In the genomic region with DNA sequence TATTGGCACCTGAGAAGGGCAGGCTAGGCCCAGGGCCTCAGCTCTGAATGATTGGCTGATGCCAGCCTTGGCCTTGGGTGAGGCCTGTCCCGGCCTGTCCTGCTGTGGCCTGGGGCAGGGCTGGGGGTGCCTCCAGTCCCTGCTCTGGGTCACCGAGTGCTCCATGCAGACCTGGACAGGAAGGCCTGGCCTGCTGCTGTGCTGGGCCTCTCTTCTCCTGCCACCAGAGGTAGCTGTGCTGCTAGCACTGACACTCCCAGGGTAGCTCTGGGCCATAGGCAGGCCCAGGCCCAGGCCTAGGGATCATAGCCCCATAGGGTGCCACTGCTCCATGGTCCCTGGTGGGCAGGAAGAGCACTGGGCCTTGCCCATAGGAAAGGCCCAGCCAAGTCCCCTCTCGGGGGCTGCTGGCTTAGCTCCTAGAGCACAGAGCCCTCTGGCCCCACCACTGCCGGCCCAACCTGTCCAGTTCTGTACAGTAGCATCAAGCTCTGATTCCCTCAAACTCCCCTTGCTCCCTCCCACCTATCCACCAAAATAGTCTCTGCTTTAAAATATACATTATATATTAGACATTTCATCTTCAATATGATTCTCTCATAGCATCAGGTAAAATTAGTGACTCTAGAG, we compare ENCODE assay signal across 8 cellular contexts. TPM values are rescaled to one million over a fixed set of nuclear protein-coding genes. Genes with fewer than 3 reads are reported as not detected.
DNase-seq lines count a peak whose midpoint lies in the region; ATAC-seq, FAIRE-seq and TF ChIP-seq lines count a peak whose summit lies in the region.

No MANE protein-coding gene starts in this region.

- H3K4me3 ChIP-seq in A673 (ENCODE audit: low read depth, low read length, poor library complexity, severe bottlenecking): no peak overlapping the region
- H3K4me3 ChIP-seq in GM12875 (ENCODE audit: low read depth, low read length): no peak overlapping the region
- H3K4me3 ChIP-seq in OCI-LY7 (ENCODE audit: low read depth, low read length, poor library complexity, severe bottlenecking): no peak overlapping the region
- H3K4me3 ChIP-seq in endothelial cell of umbilical vein (replicated peaks in 1 of 3; ENCODE audit: insufficient read depth in 1 of 3, low read depth in 1 of 3, low read length in 3 of 3): no peak overlapping the region
- no peak overlapping the region for H3K4me3 ChIP-seq in neural cell (ENCODE audit: low read length)

- intact Hi-C loops in A673 (cut with micrococcal nuclease; ENCODE audit: unreplicated experiment): no loop called here
- intact Hi-C loops in OCI-LY7 (cut with micrococcal nuclease; ENCODE audit: unreplicated experiment): loop anchor here (2.0 kb wide), 1 partner anchor 140 kb away; no protein-coding TSS in a partner anchor
- intact Hi-C loops in endothelial cell of umbilical vein (cut with micrococcal nuclease): loop anchor here (1.0 to 10.0 kb wide), 2 partner anchors 140 to 284 kb away; no protein-coding TSS in a partner anchor

- no peak overlapping the region for H3K4me2 ChIP-seq in OCI-LY7 (ENCODE audit: low read length)
- no peak overlapping the region for H3K4me2 ChIP-seq in endothelial cell of umbilical vein (ENCODE audit: insufficient read depth, low read length)
- no peak overlapping the region for H3K4me2 ChIP-seq in neural cell (ENCODE audit: low read length)

- peak; percentile 50 for TF ChIP-seq RAD21 in neural cell (conservative IDR thresholded peaks at IDR 0.05)

- DNase-seq in A673 (ENCODE audit: low spot score): peak; percentile 36
- DNase-seq in OCI-LY7 (ENCODE audit: low spot score): no peak
- peak; percentile 48 for DNase-seq in endothelial cell of umbilical vein (ENCODE audit: low read depth, low spot score)
- no peak for DNase-seq in H54 (ENCODE audit: insufficient read length, low spot score)
- no peak for DNase-seq in anterior cingulate cortex (lab: John Stamatoyannopoulos, UW)

- no peak for ATAC-seq in GM19467 (IDR thresholded peaks at IDR 0.05; ENCODE audit: unreplicated experiment)

- TF ChIP-seq EP300 in neural cell (conservative IDR thresholded peaks at IDR 0.05; ENCODE audit: poor library complexity, severe bottlenecking): no peak

- H3K79me2 ChIP-seq in OCI-LY7 (ENCODE audit: insufficient read depth, low read depth, low read length): no peaks in the 10 kb centered on the region
- no peaks in the 10 kb centered on the region for H3K79me2 ChIP-seq in endothelial cell of umbilical vein (ENCODE audit: control insufficient read depth, insufficient read depth, low read length)
- H3K79me2 ChIP-seq in neural cell (replicated peaks; ENCODE audit: insufficient read depth, low read length): no peaks in the 10 kb centered on the region

- no peak overlapping the region for H3K9ac ChIP-seq in endothelial cell of umbilical vein (replicated peaks; ENCODE audit: extremely low read depth, insufficient read depth, low read length)
- no peak overlapping the region for H3K9ac ChIP-seq in neural cell (ENCODE audit: low read length)

- BruUV-seq in A673 (replicated peaks; lab: Mats Ljungman, UMichigan): no TSS peak
- BruUV-seq in OCI-LY7 (replicated peaks; lab: Mats Ljungman, UMichigan): no TSS peak
- BruUV-seq in endothelial cell of umbilical vein (replicated peaks; lab: Mats Ljungman, UMichigan): no TSS peak

- H3K9me3 ChIP-seq in A673 (ENCODE audit: low read depth, low read length, poor library complexity, severe bottlenecking) (no peaks in the 10 kb centered on the region), OCI-LY7 (ENCODE audit: low read length) (0 out of 2 replicates have a peak, but pooled peaks cover 10% of the 10 kb centered on the region), endothelial cell of umbilical vein (replicated peaks; ENCODE audit: control insufficient read depth, insufficient read depth, low read length) (no peaks in the 10 kb centered on the region), neural cell (ENCODE audit: low read length) (no peaks in the 10 kb centered on the region)

- POLR2A ChIA-PET in A673 (lab: Charles Lee; ENCODE audit: low non-redundant PET) (no interaction called here), OCI-LY7 (lab: Charles Lee) (no interaction called here), endothelial cell of umbilical vein (lab: Charles Lee) (no interaction called here)

- H2AFZ ChIP-seq in OCI-LY7 (ENCODE audit: low read length): no peak overlapping the region
- no peak overlapping the region for H2AFZ ChIP-seq in endothelial cell of umbilical vein (ENCODE audit: low read depth, low read length)
- H2AFZ ChIP-seq in neural cell (ENCODE audit: low read depth, low read length): no peak overlapping the region

- FAIRE-seq in endothelial cell of umbilical vein (lab: Jason Lieb, UNC) (no peak), H54 (lab: Jason Lieb, UNC) (no peak)

- TF ChIP-seq CTCF in A673 (conservative IDR thresholded peaks at IDR 0.05; ENCODE audit: low read depth, low read length) (peak; percentile 48), GM12875 (IDR thresholded peaks at IDR 0.05; ENCODE audit: borderline replicate concordance, insufficient read depth, low read depth, low read length) (peak; percentile 56), OCI-LY7 (conservative IDR thresholded peaks at IDR 0.05; ENCODE audit: low read length) (peak; percentile 46; the same call in 1 of the 2 replicates), endothelial cell of umbilical vein (IDR thresholded peaks at IDR 0.05; ENCODE audit: extremely low read depth in 1 of 2, insufficient read depth in 1 of 2, low read depth in 1 of 2, low read length in 2 of 2) (peak; percentile 47 to 87), neural cell (IDR thresholded peaks at IDR 0.05; ENCODE audit: poor library complexity, severe bottlenecking) (peak; percentile 43)

- H3F3A ChIP-seq in neural cell (ENCODE audit: insufficient read depth, low read length, poor library complexity, severe bottlenecking): no peaks in the 10 kb centered on the region

- no peaks in the 10 kb centered on the region for H3K4me1 ChIP-seq in A673 (ENCODE audit: insufficient read depth, low read length, poor library complexity, severe bottlenecking)
- H3K4me1 ChIP-seq in OCI-LY7 (ENCODE audit: insufficient read depth, low read length, poor library complexity, severe bottlenecking): no peaks in the 10 kb centered on the region
- H3K4me1 ChIP-seq in endothelial cell of umbilical vein (ENCODE audit: control insufficient read depth, extremely low read depth, insufficient read depth, low read length): no peaks in the 10 kb centered on the region

- H3K27ac ChIP-seq in A673 (ENCODE audit: low read depth, low read length, poor library complexity, severe bottlenecking): no peak overlapping the region
- H3K27ac ChIP-seq in OCI-LY7 (ENCODE audit: low read depth, low read length, poor library complexity, severe bottlenecking): no peak overlapping the region
- no peak overlapping the region for H3K27ac ChIP-seq in endothelial cell of umbilical vein (ENCODE audit: insufficient read depth, low read depth, low read length)
- no peak overlapping the region for H3K27ac ChIP-seq in neural cell (ENCODE audit: low read length)

- H3K9me1 ChIP-seq in endothelial cell of umbilical vein (replicated peaks; ENCODE audit: control insufficient read depth, extremely low read depth, insufficient read depth, low read length): no peaks in the 10 kb centered on the region

- dilution Hi-C loops in endothelial cell of umbilical vein (cut with MboI; ENCODE audit: extremely low pct_ligation_motif_present, low sequenced_read_pairs): no loop called here

- no peaks in the 10 kb centered on the region for H3K9me2 ChIP-seq in OCI-LY7 (ENCODE audit: insufficient read depth, low read length)
- no peaks in the 10 kb centered on the region for H3K9me2 ChIP-seq in neural cell (ENCODE audit: insufficient read depth, low read length)

- H3K27me3 ChIP-seq in A673 (replicated peaks; ENCODE audit: insufficient read depth, low read depth, low read length, poor library complexity): no peaks in the 10 kb centered on the region
- no peaks in the 10 kb centered on the region for H3K27me3 ChIP-seq in endothelial cell of umbilical vein (ENCODE audit: control insufficient read depth in 2 of 2, insufficient read depth in 2 of 2, low read length in 2 of 2)
- no peaks in the 10 kb centered on the region for H3K27me3 ChIP-seq in neural cell (ENCODE audit: insufficient read depth, low read depth, low read length)

- CTCF ChIA-PET in A673 (lab: Charles Lee): interaction anchor here (0.6 kb wide), 1 partner anchor 303 kb away, joined by 6 read pairs; no protein-coding TSS in a partner anchor
- CTCF ChIA-PET in OCI-LY7 (lab: Charles Lee; ENCODE audit: unreplicated experiment): no interaction called here
- CTCF ChIA-PET in endothelial cell of umbilical vein (lab: Charles Lee): interaction anchor here (0.6 to 2.6 kb wide), 25 partner anchors 9 to 432 kb away, joined by 3 to 33 read pairs (median 4); partner anchors contain the start of genes MGLL, RUVBL1, SEC61A1 and TPRA1

- H4K20me1 ChIP-seq in OCI-LY7 (ENCODE audit: insufficient read depth, low read length) (no peaks in the 10 kb centered on the region), endothelial cell of umbilical vein (replicated peaks; ENCODE audit: control insufficient read depth, extremely low read depth, insufficient read depth, low read length) (no peaks in the 10 kb centered on the region), neural cell (ENCODE audit: insufficient read depth) (no peaks in the 10 kb centered on the region)

- H3K36me3 ChIP-seq in A673 (ENCODE audit: insufficient read depth, low read length, poor library complexity, severe bottlenecking) (no peaks in the 10 kb centered on the region), OCI-LY7 (ENCODE audit: insufficient read depth, low read length) (peaks cover 25% of the 10 kb centered on the region; the same call in 1 of the 2 replicates), endothelial cell of umbilical vein (ENCODE audit: control insufficient read depth in 2 of 2, extremely low read depth in 1 of 2, insufficient read depth in 2 of 2, low read length in 2 of 2) (peaks cover 2 to 3% of the 10 kb centered on the region in 2 experiments), neural cell (ENCODE audit: insufficient read depth, low read length) (no peaks in the 10 kb centered on the region)

- TF ChIP-seq POLR2A in endothelial cell of umbilical vein (IDR thresholded peaks at IDR 0.05; ENCODE audit: low read depth, low read length) (no peak), H54 (IDR thresholded peaks at IDR 0.05; ENCODE audit: low read depth, low read length) (no peak)

RNA-seq across cellular contexts. Expression of gene ABTB1, which starts 18.2 kb away (rescaled TPM):
- 2.6 and 4.1 TPM in 2 replicates for total RNA-seq in A673 (2021)
- total RNA-seq in OCI-LY7 (2014; rRNA removed; shearing (Covaris generic)): 4.4 and 9.1 TPM in 2 replicates
- 14.0 and 14.5 TPM in 2 replicates for total RNA-seq in OCI-LY7 (2022)
- total RNA-seq in endothelial cell of umbilical vein: 14.0 and 15.2 TPM in 2 replicates
- 24.4 and 25.1 TPM in 2 replicates for polyA plus RNA-seq in endothelial cell of umbilical vein
- polyA plus RNA-seq in endothelial cell of umbilical vein (2011; cell fraction: cytosol; rRNA removed): 11.2 and 14.4 TPM in 2 replicates
- polyA plus RNA-seq in endothelial cell of umbilical vein (2011; cell fraction: nucleus; rRNA removed): 79.4 and 95.5 TPM in 2 replicates
- 8.3 and 9.9 TPM in 2 replicates for polyA plus RNA-seq in endothelial cell of umbilical vein (2012)
- polyA minus RNA-seq in endothelial cell of umbilical vein: 8.4 and 11.9 TPM in 2 replicates
- 23.7 TPM for polyA minus RNA-seq in endothelial cell of umbilical vein (2011; cell fraction: cytosol; rRNA and poly(A)+ RNA removed)
- polyA minus RNA-seq in endothelial cell of umbilical vein (2011; cell fraction: nucleus; rRNA and poly(A)+ RNA removed): 14.9 and 19.1 TPM in 2 replicates
- polyA plus RNA-seq in neural cell: 2.0 and 4.3 TPM in 2 replicates
- polyA minus RNA-seq in neural cell: 4.9 and 6.6 TPM in 2 replicates

Comparison
In these comparisons a context has a peak if more than half of its experiments do, and no peak if none do; other contexts are left out.
1. DNase-seq: peak in A673 (single experiment) and endothelial cell of umbilical vein (single experiment); none in OCI-LY7 (single experiment), H54 (single experiment) and anterior cingulate cortex (0 of 58).
2. Peak in every context shown above with its lines, with median percentiles within 50 percentile points of each other: CTCF ChIP-seq.